10 cellular contexts compared by ENCODE assay signal in the genomic region with DNA sequence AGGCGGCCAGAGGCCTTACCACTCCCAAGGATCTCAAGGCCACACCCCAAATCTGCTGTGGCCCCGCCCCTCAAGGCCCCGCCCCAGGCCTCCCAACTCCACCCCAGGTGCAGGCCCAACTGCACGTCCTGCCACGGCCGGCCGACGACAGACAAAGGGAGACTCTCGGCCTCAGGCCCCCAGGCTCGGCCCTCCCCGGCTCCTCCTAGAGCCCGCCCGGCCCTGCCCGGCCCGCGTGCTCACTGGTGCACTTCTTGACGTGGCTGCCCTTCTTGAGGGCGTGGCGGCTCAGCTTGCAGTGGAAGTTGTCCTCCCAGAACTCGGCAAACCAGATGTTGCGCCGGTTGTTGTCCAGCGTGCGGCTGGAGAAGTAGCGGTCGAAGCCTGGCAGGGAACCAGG.
DNase-seq lines count a peak whose midpoint lies in the region; ATAC-seq, FAIRE-seq and TF ChIP-seq lines count a peak whose summit lies in the region.
"Had no signal": no experiment of that assay in that cellular context is flagged by ENCODE, and none has a peak within 500 bp of the region (broad histone marks: within the 10 kb centered on the region; RNA-seq: fewer than 3 reads in every experiment).

No MANE protein-coding gene starts in this region.

- peak; percentile 80 for ATAC-seq in IMR-90 (ENCODE audit: low read depth)
- no peak for ATAC-seq in GM21528 (IDR thresholded peaks at IDR 0.05; ENCODE audit: low FRiP score, unreplicated experiment)

- H2AK5ac ChIP-seq in IMR-90 (ENCODE audit: low read depth, low read length), result no peak overlapping the region

- CTCF ChIA-PET in Calu3 (lab: Charles Lee) (interaction anchor here (0.7 to 1.1 kb wide), 2 partner anchors 8 to 77 kb away, joined by 3 to 4 read pairs; no protein-coding TSS in a partner anchor), IMR-90 (lab: Yijun Ruan, JAX) (no interaction called here)

- H3K9me3 Mint-ChIP-seq in Calu3 (ENCODE audit: low read depth, unreplicated experiment) (no peaks in the 10 kb centered on the region), neural progenitor cell (no peaks in the 10 kb centered on the region), chondrocyte (ENCODE audit: low read depth) (no peaks in the 10 kb centered on the region)

- no peaks in the 10 kb centered on the region for H3K79me2 ChIP-seq in neural progenitor cell (ENCODE audit: low read depth)

- H2BK120ac ChIP-seq in IMR-90 (ENCODE audit: low read depth, low read length), result no peak overlapping the region

- POLR2A ChIA-PET in IMR-90 (lab: Charles Lee; ENCODE audit: unreplicated experiment), result no interaction called here

- H4K91ac ChIP-seq in IMR-90 (ENCODE audit: insufficient read depth, low read depth, low read length), result no peak overlapping the region

- H3K27me3 Mint-ChIP-seq in Calu3 (ENCODE audit: unreplicated experiment) (peaks cover 97% of the 10 kb centered on the region), neural progenitor cell (ENCODE audit: insufficient read depth, low read depth) (peaks cover 12% of the 10 kb centered on the region), chondrocyte (ENCODE audit: low read depth) (peaks cover 18% of the 10 kb centered on the region)

- no peak overlapping the region for H2BK15ac ChIP-seq in IMR-90 (ENCODE audit: low read depth, low read length)

- FAIRE-seq in RCC 7860 (lab: Jason Lieb, UNC), result no peak

- H3K9ac ChIP-seq in IMR-90 (ENCODE audit: low read depth, low read length) (no peak overlapping the region), neural progenitor cell (no peak overlapping the region)

- TF ChIP-seq CTCF in Calu3 (IDR thresholded peaks at IDR 0.05; ENCODE audit: unreplicated experiment) (no peak), IMR-90 (conservative IDR thresholded peaks at IDR 0.05; ENCODE audit: low read depth, low read length) (no peak), epithelial cell of esophagus (IDR thresholded peaks at IDR 0.05; ENCODE audit: insufficient read depth, low read depth, low read length, missing control alignments) (no peak), neural progenitor cell (IDR thresholded peaks at IDR 0.05) (no peak), chondrocyte (IDR thresholded peaks at IDR 0.05) (no peak)

- no peak overlapping the region for H3K18ac ChIP-seq in IMR-90 (ENCODE audit: low read depth, low read length)

- H3K4ac ChIP-seq in IMR-90 (ENCODE audit: low read depth, low read length), result no peak overlapping the region

- dilution Hi-C loops in IMR-90 (cut with HindIII; ENCODE audit: low sequenced_read_pairs, unreplicated experiment), result no loop called here

- H3K9me3 ChIP-seq in IMR-90 (ENCODE audit: control insufficient read depth, insufficient read depth, low read length) (no peaks in the 10 kb centered on the region), neural progenitor cell (ENCODE audit: low read depth) (no peaks in the 10 kb centered on the region)
- H3K9me3 ChIP-seq: SJSA1 had no signal

- no peaks in the 10 kb centered on the region for H3K36me3 ChIP-seq in IMR-90 (ENCODE audit: control insufficient read depth, insufficient read depth, low read length)
- no peaks in the 10 kb centered on the region for H3K36me3 ChIP-seq in neural progenitor cell
- H3K36me3 ChIP-seq: SJSA1 had no signal

- peaks cover 26% of the 10 kb centered on the region for H3F3A ChIP-seq in neural progenitor cell (ENCODE audit: low read depth)

- H4K8ac ChIP-seq in IMR-90 (ENCODE audit: low read depth in 2 of 2, low read length in 2 of 2), result no peak overlapping the region

- no peaks in the 10 kb centered on the region for H3K36me3 Mint-ChIP-seq in Calu3 (ENCODE audit: insufficient read depth, unreplicated experiment)
- H3K36me3 Mint-ChIP-seq in neural progenitor cell, result no peaks in the 10 kb centered on the region
- H3K36me3 Mint-ChIP-seq in chondrocyte (ENCODE audit: low read depth), result no peaks in the 10 kb centered on the region

- no peak overlapping the region for H3K14ac ChIP-seq in IMR-90 (replicated peaks; ENCODE audit: low read depth, low read length)

- WGBS in IMR-90 (ENCODE audit: extremely low coverage in 2 of 2, insufficient read length in 1 of 2), 2 experiments, result 10% methylated on average over 10 of the region's 26 CpGs; no CpG with 5 or more reads in 1 of the 2 experiments

- intact Hi-C loops in Calu3 (cut with micrococcal nuclease; ENCODE audit: unreplicated experiment) (no loop called here), IMR-90 (cut with micrococcal nuclease) (no loop called here)

- H2BK5ac ChIP-seq in IMR-90 (ENCODE audit: low read depth, low read length, poor library complexity, severe bottlenecking), result no peak overlapping the region

- H3K4me1 ChIP-seq in IMR-90 (ENCODE audit: control insufficient read depth, insufficient read depth, low read length) (no peaks in the 10 kb centered on the region), neural progenitor cell (peaks cover 36% of the 10 kb centered on the region)
- H3K4me1 ChIP-seq: SJSA1 had no signal

- peaks cover 14% of the 10 kb centered on the region for H3K4me1 Mint-ChIP-seq in Calu3 (ENCODE audit: low read depth, unreplicated experiment)
- peaks cover 37% of the 10 kb centered on the region for H3K4me1 Mint-ChIP-seq in neural progenitor cell
- H3K4me1 Mint-ChIP-seq in chondrocyte (ENCODE audit: low read depth), result peaks cover 8% of the 10 kb centered on the region

- H4K5ac ChIP-seq in IMR-90 (ENCODE audit: low read depth, low read length), result no peak overlapping the region

- no peak overlapping the region for H2AK9ac ChIP-seq in IMR-90 (replicated peaks; ENCODE audit: low read depth, low read length, poor library complexity)

- H3K4me2 ChIP-seq in IMR-90 (ENCODE audit: low read depth, low read length) (peak overlapping the region; percentile 31; the same call in 1 of the 2 replicates), neural progenitor cell (peak overlapping the region; percentile 9)

- no peak for TF ChIP-seq RAD21 in IMR-90 (IDR thresholded peaks at IDR 0.05; ENCODE audit: low read length)

- H3K4me3 Mint-ChIP-seq in Calu3 (ENCODE audit: low read depth, unreplicated experiment) (no peak overlapping the region), neural progenitor cell (no peak overlapping the region), chondrocyte (ENCODE audit: unreplicated experiment) (no peak overlapping the region)

- no peaks in the 10 kb centered on the region for H4K20me1 ChIP-seq in IMR-90 (ENCODE audit: insufficient read depth, low read length)
- H4K20me1 ChIP-seq in neural progenitor cell (ENCODE audit: low read depth), result peaks cover 3% of the 10 kb centered on the region

- H3K23ac ChIP-seq in IMR-90 (ENCODE audit: low read depth, low read length), result no peak overlapping the region

- no peak overlapping the region for H3K27ac Mint-ChIP-seq in Calu3 (ENCODE audit: unreplicated experiment)
- no peak overlapping the region for H3K27ac Mint-ChIP-seq in neural progenitor cell
- H3K27ac Mint-ChIP-seq in chondrocyte (ENCODE audit: unreplicated experiment), result no peak overlapping the region

- H3K56ac ChIP-seq in IMR-90 (ENCODE audit: extremely low read depth, insufficient read depth, low read length), result no peak overlapping the region

- H3K4me3 ChIP-seq in IMR-90 (ENCODE audit: insufficient read depth, low read depth, low read length) (no peak overlapping the region), epithelial cell of esophagus (ENCODE audit: low read length) (no peak overlapping the region), neural progenitor cell (no peak overlapping the region)
- H3K4me3 ChIP-seq: SJSA1 had no signal

- H3K27me3 ChIP-seq in IMR-90 (ENCODE audit: control insufficient read depth, insufficient read depth, low read length) (peaks cover 45% of the 10 kb centered on the region), neural progenitor cell (no peaks in the 10 kb centered on the region)

- peak; percentile 83 for DNase-seq in Calu3
- peak; percentile 35 for DNase-seq in IMR-90
- DNase-seq in epithelial cell of esophagus (ENCODE audit: low read depth), result peak; percentile 67
- DNase-seq in neural progenitor cell (ENCODE audit: low spot score), result peak; percentile 93
- no peak for DNase-seq in RCC 7860 (ENCODE audit: low spot score)
- DNase-seq in chondrocyte (ENCODE audit: low spot score), result no peak
- no peak for DNase-seq in NCI-H748 (lab: John Stamatoyannopoulos, UW; ENCODE audit: unreplicated experiment)

- H3K27ac ChIP-seq in IMR-90 (ENCODE audit: insufficient read depth, low read length) (no peak overlapping the region), neural progenitor cell (no peak overlapping the region)
- H3K27ac ChIP-seq: epithelial cell of prostate, SJSA1 had no signal

- H3K79me1 ChIP-seq in IMR-90 (ENCODE audit: low read depth in 1 of 2, low read length in 2 of 2), result no peaks in the 10 kb centered on the region

- H2AFZ ChIP-seq in IMR-90 (replicated peaks; ENCODE audit: low read length, poor library complexity), result peak overlapping the region; percentile 81
- peak overlapping the region; percentile 17 for H2AFZ ChIP-seq in neural progenitor cell (replicated peaks)

- BruUV-seq in Calu3 (replicated peaks; lab: Mats Ljungman, UMichigan), result no TSS peak
- BruUV-seq in IMR-90 (replicated peaks; lab: Mats Ljungman, UMichigan), result no TSS peak

- in situ Hi-C loops in IMR-90 (cut with MboI; ENCODE audit: low sequenced_read_pairs), result no loop called here

- H3K9me1 ChIP-seq in IMR-90 (ENCODE audit: insufficient read depth, low read length), result no peaks in the 10 kb centered on the region

- H2BK20ac ChIP-seq in IMR-90 (ENCODE audit: low read depth, low read length), result no peak overlapping the region

- no peak for TF ChIP-seq POLR2A in IMR-90 (IDR thresholded peaks at IDR 0.05; ENCODE audit: low read depth, low read length)

TF ChIP-seq in IMR-90, 13 proteins besides CTCF, POLR2A, EP300 and RAD21 (continues in another document):
- TF ChIP-seq BHLHE40 (IDR thresholded peaks at IDR 0.05; ENCODE audit: low read depth, low read length), result no peak
- no peak for TF ChIP-seq CHD1 (IDR thresholded peaks at IDR 0.05; ENCODE audit: low read depth, low read length)
- no peak for TF ChIP-seq MAZ (IDR thresholded peaks at IDR 0.05; ENCODE audit: borderline replicate concordance, low read depth, low read length)
- TF ChIP-seq RCOR1 (IDR thresholded peaks at IDR 0.05; ENCODE audit: insufficient replicate concordance, low read length), result no peak
- TF ChIP-seq, protein P1, sequence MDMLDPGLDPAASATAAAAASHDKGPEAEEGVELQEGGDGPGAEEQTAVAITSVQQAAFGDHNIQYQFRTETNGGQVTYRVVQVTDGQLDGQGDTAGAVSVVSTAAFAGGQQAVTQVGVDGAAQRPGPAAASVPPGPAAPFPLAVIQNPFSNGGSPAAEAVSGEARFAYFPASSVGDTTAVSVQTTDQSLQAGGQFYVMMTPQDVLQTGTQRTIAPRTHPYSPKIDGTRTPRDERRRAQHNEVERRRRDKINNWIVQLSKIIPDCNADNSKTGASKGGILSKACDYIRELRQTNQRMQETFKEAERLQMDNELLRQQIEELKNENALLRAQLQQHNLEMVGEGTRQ (IDR thresholded peaks at IDR 0.05; ENCODE audit: low read depth, low read length), result no peak
- no peak for TF ChIP-seq MXI1 (IDR thresholded peaks at IDR 0.05; ENCODE audit: borderline replicate concordance, low read depth, low read length)
- no peak for TF ChIP-seq MAFK (IDR thresholded peaks at IDR 0.05; ENCODE audit: low read depth, low read length)

Comparison
In these comparisons a context has a peak if more than half of its experiments do, and no peak if none do; other contexts are left out.
1. DNase-seq: peak in Calu3 (single experiment), IMR-90 (single experiment), epithelial cell of esophagus (single experiment) and neural progenitor cell (single experiment); none in RCC 7860 (single experiment), chondrocyte (single experiment) and NCI-H748 (single experiment).